22 cellular contexts compared by ENCODE assay signal in the genomic region with DNA sequence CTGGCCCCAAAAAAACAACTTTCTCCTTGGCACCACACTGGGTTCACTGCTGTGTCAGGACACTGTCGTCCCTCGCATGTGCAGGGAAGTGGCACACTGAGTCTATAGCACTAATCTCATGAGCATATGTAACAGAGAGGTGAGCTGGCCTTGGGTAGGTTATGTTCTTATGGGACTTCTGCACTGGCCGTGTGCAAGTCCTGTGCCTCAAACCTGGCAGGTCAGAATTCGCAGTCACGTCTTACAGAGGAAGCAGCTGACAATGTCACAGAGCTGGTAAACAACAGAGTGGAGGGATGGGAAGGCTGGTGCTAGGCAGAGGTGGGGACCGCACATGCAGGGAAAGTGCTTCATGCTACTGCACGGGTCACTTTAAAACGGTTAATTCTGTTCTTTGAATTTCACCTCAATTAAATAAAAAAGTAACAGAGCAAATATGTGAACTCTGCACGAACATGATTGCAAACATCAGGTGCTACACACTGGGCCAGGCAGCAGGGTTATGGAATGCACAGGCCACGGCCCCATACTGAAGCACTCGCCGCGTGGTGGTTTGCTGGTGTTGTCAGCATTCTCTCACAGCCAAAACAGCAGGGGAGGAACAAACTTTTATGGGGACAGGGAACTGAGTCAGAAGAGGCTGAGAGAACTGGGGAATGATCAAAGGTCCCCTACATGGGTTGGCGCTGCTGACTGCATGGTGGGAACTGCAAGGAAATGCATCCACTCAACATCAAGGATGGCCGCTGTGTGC. TPM values are rescaled to one million over a fixed set of nuclear protein-coding genes. Genes with fewer than 3 reads are reported as not detected.
A peak's percentile ranks its signal among the peaks of the same experiment; 100 is the strongest.
DNase-seq lines count a peak whose midpoint lies in the region; ATAC-seq and TF ChIP-seq lines count a peak whose summit lies in the region.
"Had no signal": no experiment of that assay in that cellular context is flagged by ENCODE, and none has a peak within 500 bp of the region (broad histone marks: within the 10 kb centered on the region; RNA-seq: fewer than 3 reads in every experiment).

No MANE protein-coding gene starts in this region.

- peak overlapping the region; percentile 29 to 35 for H3K4me3 Mint-ChIP-seq in activated T-cell treated with anti-CD3 and anti-CD28 coated beads, Interleukin-2, amount 50 U/mL, for 72 hours
- H3K4me3 Mint-ChIP-seq in dendritic cell treated with granulocyte-macrophage colony-stimulating factor and Interleukin-4, amounts not matched to agents 40 ng/mL and 50 ng/mL, for 4 days, result no peak overlapping the region
- H3K4me3 Mint-ChIP-seq in stimulated activated naive B cell treated with anti-CD40 and anti-IgM and Interleukin-4, amounts not matched to agents 10 μg/mL and 1 μg/mL and 100 μg/mL, for 72 hours, result no peak overlapping the region
- H3K4me3 Mint-ChIP-seq in Caco-2 (ENCODE audit: unreplicated experiment), result no peak overlapping the region
- H3K4me3 Mint-ChIP-seq: activated naive CD8-positive, alpha-beta T cell treated with anti-CD3 and anti-CD28 coated beads, Interleukin-2, amount 10 ng/mL, durations not matched to agents 7 days and 5 days had no signal

- H3K36me3 ChIP-seq in Peyer's patch (peaks cover 0 to 43% (median 0%) of the 10 kb centered on the region in 3 donors), Caco-2 (ENCODE audit: control insufficient read depth, insufficient read depth, low read length) (no peaks in the 10 kb centered on the region; the same call in 1 of the 2 replicates)

- intact Hi-C loops in dendritic cell treated with granulocyte-macrophage colony-stimulating factor and Interleukin-4, amounts not matched to agents 40 ng/mL and 50 ng/mL, for 4 days (cut with micrococcal nuclease), result no loop called here
- intact Hi-C loops in Caco-2 (cut with micrococcal nuclease; ENCODE audit: unreplicated experiment), result loop anchor here (10.0 kb wide), 1 partner anchor 83 kb away; no protein-coding TSS in a partner anchor

- H3K36me3 Mint-ChIP-seq in activated T-cell treated with anti-CD3 and anti-CD28 coated beads, Interleukin-2, amount 50 U/mL, for 72 hours (ENCODE audit: insufficient read depth in 2 of 2), result peaks cover 7 to 37% of the 10 kb centered on the region in 2 donors
- H3K36me3 Mint-ChIP-seq in dendritic cell treated with granulocyte-macrophage colony-stimulating factor and Interleukin-4, amounts not matched to agents 40 ng/mL and 50 ng/mL, for 4 days (ENCODE audit: low read depth), result peaks cover 100% of the 10 kb centered on the region
- H3K36me3 Mint-ChIP-seq in stimulated activated naive B cell treated with anti-CD40 and anti-IgM and Interleukin-4, amounts not matched to agents 10 μg/mL and 1 μg/mL and 100 μg/mL, for 72 hours, result peaks cover 63 to 72% of the 10 kb centered on the region in 2 donors
- H3K36me3 Mint-ChIP-seq in Caco-2 (ENCODE audit: insufficient read depth, unreplicated experiment), result no peaks in the 10 kb centered on the region

- H3K4me1 ChIP-seq in Peyer's patch, result peaks cover 2 to 18% (median 10%) of the 10 kb centered on the region in 4 donors
- H3K4me1 ChIP-seq in Caco-2, result no peaks in the 10 kb centered on the region

- POLR2A ChIA-PET in Caco-2 (lab: Charles Lee), result no interaction called here

- no peak for DNase-seq in activated T-cell treated with anti-CD3 and anti-CD28 coated beads, Interleukin-2, amount 50 U/mL, for 72 hours
- DNase-seq in activated T-cell treated with anti-CD3 and anti-CD28 coated beads, Interleukin-2, amount 50 U/mL, for 48 hours, result no peak
- DNase-seq in Peyer's patch, result peak in 2 of 3 donors; percentile 42 to 56
- DNase-seq in stimulated activated naive B cell treated with anti-CD40 and anti-IgM and Interleukin-4, amounts not matched to agents 10 μg/mL and 1 μg/mL and 100 μg/mL, for 72 hours, result no peak
- no peak for DNase-seq in dermis blood vessel endothelial cell
- DNase-seq in NCI-H748 (lab: John Stamatoyannopoulos, UW; ENCODE audit: unreplicated experiment), result no peak
- no peak for DNase-seq in Caco-2
- DNase-seq: activated CD8-positive, alpha-beta memory T cell treated with anti-CD3 and anti-CD28 coated beads for 24 hours; activated naive CD8-positive, alpha-beta T cell treated with anti-CD3 and anti-CD28 coated beads, Interleukin-2, amount 10 ng/mL, durations not matched to agents 7 days and 5 days; effector CD4-positive, alpha-beta T cell; erythroblast; heart right ventricle; NCI-H1048; NCI-H187; NCI-H526 treated with DMSO at 0.1 percent for 48 hours; psoas muscle; T-helper 9 cell; upper lobe of right lung had no signal

- no TSS peak for BruUV-seq in Caco-2 (replicated peaks; lab: Mats Ljungman, UMichigan)

- H3K4me3 ChIP-seq in Peyer's patch (no peak overlapping the region), Caco-2 (ENCODE audit: low read depth, low read length) (no peak overlapping the region)
- H3K4me3 ChIP-seq: heart right ventricle, psoas muscle, upper lobe of right lung had no signal

- no peak for TF ChIP-seq CTCF in Peyer's patch (IDR thresholded peaks at IDR 0.05)
- TF ChIP-seq CTCF in Caco-2 (IDR thresholded peaks at IDR 0.05; ENCODE audit: insufficient read depth in 1 of 2, low read depth in 1 of 2, low read length in 1 of 2, severe bottlenecking in 1 of 2, unreplicated experiment in 1 of 2), result no peak

- H3K27ac Mint-ChIP-seq in activated T-cell treated with anti-CD3 and anti-CD28 coated beads, Interleukin-2, amount 50 U/mL, for 72 hours, result no peak overlapping the region
- peak overlapping the region; percentile 40 for H3K27ac Mint-ChIP-seq in dendritic cell treated with granulocyte-macrophage colony-stimulating factor and Interleukin-4, amounts not matched to agents 40 ng/mL and 50 ng/mL, for 4 days
- peak overlapping the region; percentile 89 for H3K27ac Mint-ChIP-seq in stimulated activated naive B cell treated with anti-CD40 and anti-IgM and Interleukin-4, amounts not matched to agents 10 μg/mL and 1 μg/mL and 100 μg/mL, for 72 hours
- H3K27ac Mint-ChIP-seq in Caco-2 (ENCODE audit: unreplicated experiment), result no peak overlapping the region
- H3K27ac Mint-ChIP-seq: activated naive CD8-positive, alpha-beta T cell treated with anti-CD3 and anti-CD28 coated beads, Interleukin-2, amount 10 ng/mL, durations not matched to agents 7 days and 5 days had no signal

- H3K9me3 Mint-ChIP-seq in activated T-cell treated with anti-CD3 and anti-CD28 coated beads, Interleukin-2, amount 50 U/mL, for 72 hours, result no peaks in the 10 kb centered on the region
- H3K9me3 Mint-ChIP-seq in dendritic cell treated with granulocyte-macrophage colony-stimulating factor and Interleukin-4, amounts not matched to agents 40 ng/mL and 50 ng/mL, for 4 days, result no peaks in the 10 kb centered on the region
- H3K9me3 Mint-ChIP-seq in stimulated activated naive B cell treated with anti-CD40 and anti-IgM and Interleukin-4, amounts not matched to agents 10 μg/mL and 1 μg/mL and 100 μg/mL, for 72 hours, result no peaks in the 10 kb centered on the region
- H3K9me3 Mint-ChIP-seq in Caco-2 (ENCODE audit: unreplicated experiment), result no peaks in the 10 kb centered on the region
- H3K9me3 Mint-ChIP-seq: activated naive CD8-positive, alpha-beta T cell treated with anti-CD3 and anti-CD28 coated beads, Interleukin-2, amount 10 ng/mL, durations not matched to agents 7 days and 5 days had no signal

- CTCF ChIA-PET in Caco-2 (lab: Charles Lee), result no interaction called here

- no peaks in the 10 kb centered on the region for H3K9me3 ChIP-seq in Peyer's patch
- H3K9me3 ChIP-seq in Caco-2, result no peaks in the 10 kb centered on the region
- H3K9me3 ChIP-seq: heart right ventricle, psoas muscle, upper lobe of right lung had no signal

- TF ChIP-seq POLR2A in Peyer's patch (IDR thresholded peaks at IDR 0.05), result no peak

- no peaks in the 10 kb centered on the region for H3K27me3 Mint-ChIP-seq in activated T-cell treated with anti-CD3 and anti-CD28 coated beads, Interleukin-2, amount 50 U/mL, for 72 hours (ENCODE audit: low read depth)
- H3K27me3 Mint-ChIP-seq in dendritic cell treated with granulocyte-macrophage colony-stimulating factor and Interleukin-4, amounts not matched to agents 40 ng/mL and 50 ng/mL, for 4 days, result no peaks in the 10 kb centered on the region
- no peaks in the 10 kb centered on the region for H3K27me3 Mint-ChIP-seq in stimulated activated naive B cell treated with anti-CD40 and anti-IgM and Interleukin-4, amounts not matched to agents 10 μg/mL and 1 μg/mL and 100 μg/mL, for 72 hours
- H3K27me3 Mint-ChIP-seq in Caco-2 (ENCODE audit: insufficient read depth, unreplicated experiment), result no peaks in the 10 kb centered on the region
- H3K27me3 Mint-ChIP-seq: activated naive CD8-positive, alpha-beta T cell treated with anti-CD3 and anti-CD28 coated beads, Interleukin-2, amount 10 ng/mL, durations not matched to agents 7 days and 5 days had no signal

- ATAC-seq in activated T-cell treated with anti-CD3 and anti-CD28 coated beads, Interleukin-2, amount 50 U/mL, for 72 hours (replicated peaks in 1 of 2), result no peak
- ATAC-seq in stimulated activated naive B cell treated with anti-CD40 and anti-IgM and Interleukin-4, amounts not matched to agents 10 μg/mL and 1 μg/mL and 100 μg/mL, for 72 hours (replicated peaks), result no peak
- ATAC-seq: HCT116, heart right ventricle, psoas muscle, SK-N-SH treated with all-trans-retinoic acid at 6 μM for 48 hours, upper lobe of right lung had no signal

- H3K27me3 ChIP-seq in Peyer's patch, result no peaks in the 10 kb centered on the region
- no peaks in the 10 kb centered on the region for H3K27me3 ChIP-seq in Caco-2 (replicated peaks; ENCODE audit: control insufficient read depth, insufficient read depth, low read length)
- H3K27me3 ChIP-seq: heart right ventricle, upper lobe of right lung had no signal

- H3K27ac ChIP-seq in Peyer's patch, result peak overlapping the region in 2 of 4 donors; percentile 58 to 68
- H3K27ac ChIP-seq: heart right ventricle, HL-60, upper lobe of right lung had no signal

- H3K4me1 Mint-ChIP-seq in activated T-cell treated with anti-CD3 and anti-CD28 coated beads, Interleukin-2, amount 50 U/mL, for 72 hours (ENCODE audit: low read depth), result peaks cover 72% of the 10 kb centered on the region
- H3K4me1 Mint-ChIP-seq in dendritic cell treated with granulocyte-macrophage colony-stimulating factor and Interleukin-4, amounts not matched to agents 40 ng/mL and 50 ng/mL, for 4 days (ENCODE audit: low read depth), result peaks cover 69% of the 10 kb centered on the region
- peaks cover 66 to 92% of the 10 kb centered on the region in 2 donors for H3K4me1 Mint-ChIP-seq in stimulated activated naive B cell treated with anti-CD40 and anti-IgM and Interleukin-4, amounts not matched to agents 10 μg/mL and 1 μg/mL and 100 μg/mL, for 72 hours
- H3K4me1 Mint-ChIP-seq in Caco-2 (ENCODE audit: low read depth, unreplicated experiment), result no peaks in the 10 kb centered on the region

RNA-seq across cellular contexts. Expression of a gene that starts 54.2 kb away (rescaled TPM):
- total RNA-seq in activated T-cell treated with anti-CD3 and anti-CD28 coated beads, Interleukin-2, amount 50 U/mL, for 72 hours, result 10 to 100 TPM; 90.8 to 91.1 TPM
- 10 to 100 TPM; 63.9 to 79.2 (median 72.4) TPM for total RNA-seq in Peyer's patch
- 140 and 171 TPM in 2 replicates for total RNA-seq in dermis blood vessel endothelial cell
- total RNA-seq in Caco-2 (2022), result 43.6 and 46.8 TPM in 2 replicates

Comparison
In these comparisons a context has a peak if more than half of its experiments do, and no peak if none do; other contexts are left out.
1. DNase-seq: peak in Peyer's patch (2 of 3); none in activated T-cell treated with anti-CD3 and anti-CD28 coated beads, Interleukin-2, amount 50 U/mL, for 72 hours (0 of 2), activated T-cell treated with anti-CD3 and anti-CD28 coated beads, Interleukin-2, amount 50 U/mL, for 48 hours (0 of 2), stimulated activated naive B cell treated with anti-CD40 and anti-IgM and Interleukin-4, amounts not matched to agents 10 μg/mL and 1 μg/mL and 100 μg/mL, for 72 hours (single experiment), dermis blood vessel endothelial cell (single experiment), NCI-H748 (single experiment) and Caco-2 (0 of 2).
2. H3K27ac Mint-ChIP-seq: peak in dendritic cell treated with granulocyte-macrophage colony-stimulating factor and Interleukin-4, amounts not matched to agents 40 ng/mL and 50 ng/mL, for 4 days (single experiment) and stimulated activated naive B cell treated with anti-CD40 and anti-IgM and Interleukin-4, amounts not matched to agents 10 μg/mL and 1 μg/mL and 100 μg/mL, for 72 hours (single experiment); none in activated T-cell treated with anti-CD3 and anti-CD28 coated beads, Interleukin-2, amount 50 U/mL, for 72 hours (single experiment) and Caco-2 (single experiment).
3. H3K4me3 Mint-ChIP-seq: peak in activated T-cell treated with anti-CD3 and anti-CD28 coated beads, Interleukin-2, amount 50 U/mL, for 72 hours (2 of 2); none in dendritic cell treated with granulocyte-macrophage colony-stimulating factor and Interleukin-4, amounts not matched to agents 40 ng/mL and 50 ng/mL, for 4 days (single experiment), stimulated activated naive B cell treated with anti-CD40 and anti-IgM and Interleukin-4, amounts not matched to agents 10 μg/mL and 1 μg/mL and 100 μg/mL, for 72 hours (0 of 2) and Caco-2 (single experiment).